1 cellular context compared by ENCODE assay signal in genomic region chr5:41924872-41925554, GRCh38.
TF ChIP-seq lines count a peak whose summit lies in the region.

Gene FBXO4, plus strand, starts transcription at chr5:41925281. Its CDS starts 29 bp downstream, at chr5:41925310.

TF ChIP-seq in HepG2, 621 proteins besides CTCF, POLR2A, EP300 and RAD21 (continued from another document and continues in another):
- TF ChIP-seq MEIS1 (CRISPR knock-in tag; IDR thresholded peaks at IDR 0.05; ENCODE audit: borderline replicate concordance) = no peak; the same call in 1 of the 2 replicates
- TF ChIP-seq SETDB1 (CRISPR knock-in tag; IDR thresholded peaks at IDR 0.05; ENCODE audit: borderline replicate concordance) = no peak
- TF ChIP-seq ZNF441 (CRISPR knock-in tag; IDR thresholded peaks at IDR 0.05; ENCODE audit: borderline replicate concordance) = peak; percentile 77; the same call in 1 of the 2 replicates
- TF ChIP-seq CHD2 (IDR thresholded peaks at IDR 0.05; ENCODE audit: low read depth, low read length) = 0 out of 2 replicates have a peak, but pooled peaks have one; percentile 38
- peak; percentile 92 for TF ChIP-seq YEATS4 (CRISPR knock-in tag; IDR thresholded peaks at IDR 0.05; ENCODE audit: borderline replicate concordance)
- TF ChIP-seq ZNF496 (CRISPR knock-in tag; IDR thresholded peaks at IDR 0.05; ENCODE audit: insufficient replicate concordance) = no peak
- no peak for TF ChIP-seq ONECUT2 (CRISPR knock-in tag; IDR thresholded peaks at IDR 0.05)
- no peak for TF ChIP-seq ZNF207 (IDR thresholded peaks at IDR 0.05; ENCODE audit: borderline replicate concordance)
- TF ChIP-seq NCOR1 (IDR thresholded peaks at IDR 0.05; ENCODE audit: borderline replicate concordance, low read length) = no peak
- peak; percentile 57; the same call in 1 of the 2 replicates for TF ChIP-seq GLI4 (CRISPR knock-in tag; IDR thresholded peaks at IDR 0.05; ENCODE audit: borderline replicate concordance)
- no peak for TF ChIP-seq ZNF549 (CRISPR knock-in tag; IDR thresholded peaks at IDR 0.05)
- TF ChIP-seq ZNF30 (CRISPR knock-in tag; IDR thresholded peaks at IDR 0.05) = no peak
- no peak for TF ChIP-seq ZNF407 (CRISPR knock-in tag; IDR thresholded peaks at IDR 0.05; ENCODE audit: not compliant biosample characterization)
- no peak for TF ChIP-seq HMGA1 (CRISPR knock-in tag; conservative IDR thresholded peaks at IDR 0.05)
- TF ChIP-seq SIN3B (IDR thresholded peaks at IDR 0.05; ENCODE audit: low read length) = no peak
- 0 out of 2 replicates have a peak, but pooled peaks have one; percentile 51 for TF ChIP-seq ZNF446 (CRISPR knock-in tag; IDR thresholded peaks at IDR 0.05)
- TF ChIP-seq ZSCAN9 (CRISPR knock-in tag; IDR thresholded peaks at IDR 0.05; ENCODE audit: borderline replicate concordance) = peak; percentile 78
- no peak for TF ChIP-seq PBX3 (CRISPR knock-in tag; IDR thresholded peaks at IDR 0.05; ENCODE audit: borderline replicate concordance)
- peak; percentile 91 for TF ChIP-seq SAFB2 (CRISPR knock-in tag; IDR thresholded peaks at IDR 0.05; ENCODE audit: borderline replicate concordance, low read depth)
- TF ChIP-seq ZNF143 (CRISPR knock-in tag; IDR thresholded peaks at IDR 0.05) = peak; percentile 59; the same call in 1 of the 2 replicates
- TF ChIP-seq ASH2L (IDR thresholded peaks at IDR 0.05; ENCODE audit: insufficient read length, low read depth, low read length) = peak; percentile 72
- TF ChIP-seq SNAPC5 (CRISPR knock-in tag; IDR thresholded peaks at IDR 0.05; ENCODE audit: borderline replicate concordance) = no peak
- no peak for TF ChIP-seq ZNF296 (CRISPR knock-in tag; conservative IDR thresholded peaks at IDR 0.05)
- TF ChIP-seq MTA3 (CRISPR knock-in tag; IDR thresholded peaks at IDR 0.05) = no peak
- no peak for TF ChIP-seq ZNF468 (CRISPR knock-in tag; IDR thresholded peaks at IDR 0.05)
- 0 out of 2 replicates have a peak, but pooled peaks have one; percentile 54 for TF ChIP-seq GTF3A (CRISPR knock-in tag; conservative IDR thresholded peaks at IDR 0.05)
- no peak for TF ChIP-seq ZNF18 (CRISPR knock-in tag; IDR thresholded peaks at IDR 0.05; ENCODE audit: insufficient replicate concordance)
- peak; percentile 86; the same call in 1 of the 2 replicates for TF ChIP-seq ZNF34 (CRISPR knock-in tag; IDR thresholded peaks at IDR 0.05; ENCODE audit: borderline replicate concordance)
- peak; percentile 21 for TF ChIP-seq TBL1XR1 (IDR thresholded peaks at IDR 0.05; ENCODE audit: borderline replicate concordance, low read length, partially characterized antibody)
- no peak for TF ChIP-seq HHEX (CRISPR knock-in tag; IDR thresholded peaks at IDR 0.05)
- no peak for TF ChIP-seq SOX6 (IDR thresholded peaks at IDR 0.05)
- TF ChIP-seq SOX6 (CRISPR knock-in tag; IDR thresholded peaks at IDR 0.05) = peak; percentile 76
- peak; percentile 49; the same call in 1 of the 2 replicates for TF ChIP-seq NCOA5 (CRISPR knock-in tag; IDR thresholded peaks at IDR 0.05)
- TF ChIP-seq NR2F6 (IDR thresholded peaks at IDR 0.05) = no peak
- TF ChIP-seq NR2F6 (CRISPR knock-in tag; IDR thresholded peaks at IDR 0.05) = peak; percentile 80
- no peak for TF ChIP-seq ZNF138 (CRISPR knock-in tag; IDR thresholded peaks at IDR 0.05; ENCODE audit: low read depth)
- no peak for TF ChIP-seq CBX2 (IDR thresholded peaks at IDR 0.05; ENCODE audit: low read depth, low read length)
- no peak for TF ChIP-seq CBX2 (CRISPR knock-in tag; IDR thresholded peaks at IDR 0.05; ENCODE audit: low read depth)
- no peak for TF ChIP-seq SIX4 (CRISPR knock-in tag; IDR thresholded peaks at IDR 0.05)
- peak; percentile 76; the same call in 1 of the 2 replicates for TF ChIP-seq CBX5 (CRISPR knock-in tag; IDR thresholded peaks at IDR 0.05; ENCODE audit: borderline replicate concordance)
- TF ChIP-seq ZNF704 (CRISPR knock-in tag; IDR thresholded peaks at IDR 0.05; ENCODE audit: borderline replicate concordance) = peak; percentile 61; the same call in 1 of the 2 replicates
- TF ChIP-seq MXD4 (CRISPR knock-in tag; IDR thresholded peaks at IDR 0.05) = peak; percentile 61
- no peak for TF ChIP-seq ZNF20 (CRISPR knock-in tag; IDR thresholded peaks at IDR 0.05)
- TF ChIP-seq PRDM15 (CRISPR knock-in tag; IDR thresholded peaks at IDR 0.05) = peak; percentile 65; the same call in 1 of the 2 replicates
- peak; percentile 37; the same call in 1 of the 2 replicates for TF ChIP-seq KLF9 (CRISPR knock-in tag; IDR thresholded peaks at IDR 0.05; ENCODE audit: low read depth)
- TF ChIP-seq GPBP1L1 (CRISPR knock-in tag; IDR thresholded peaks at IDR 0.05) = no peak
- TF ChIP-seq ZNF367 (CRISPR knock-in tag; IDR thresholded peaks at IDR 0.05; ENCODE audit: borderline replicate concordance) = no peak
- TF ChIP-seq MTF2 (CRISPR knock-in tag; IDR thresholded peaks at IDR 0.05; ENCODE audit: borderline replicate concordance) = no peak
- TF ChIP-seq ZNF616 (CRISPR knock-in tag; IDR thresholded peaks at IDR 0.05; ENCODE audit: low read depth) = peak; percentile 64; the same call in 1 of the 2 replicates
